25 cellular contexts compared by ENCODE assay signal in the genomic region with DNA sequence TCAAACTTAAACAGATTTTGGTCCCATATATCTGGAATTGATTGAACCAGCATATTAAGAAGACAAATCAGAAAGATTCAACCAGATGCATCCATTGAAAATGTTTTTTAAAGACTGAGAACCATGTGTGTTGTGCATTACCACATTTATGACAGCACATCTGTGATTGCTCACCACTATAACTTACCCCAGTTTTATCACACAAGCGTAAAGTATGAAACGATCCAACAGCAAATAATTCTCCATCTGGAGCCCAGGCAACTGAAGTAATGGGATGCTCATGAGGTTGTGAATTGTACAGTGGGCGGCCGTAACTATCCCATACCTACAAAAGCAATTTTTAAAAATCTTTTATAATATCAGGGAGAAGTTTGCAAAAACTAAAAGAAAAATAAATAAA.
"Had no signal": no experiment of that assay in that cellular context is flagged by ENCODE, and none has a peak within 500 bp of the region (broad histone marks: within the 10 kb centered on the region; RNA-seq: fewer than 3 reads in every experiment).

No MANE protein-coding gene starts in this region.

- H3K27me3 ChIP-seq: colonic mucosa, esophagus squamous epithelium, gastrocnemius medialis, heart right ventricle, left lung had no signal

- H3K9me3 Mint-ChIP-seq: dendritic cell treated with granulocyte-macrophage colony-stimulating factor and Interleukin-4, amounts not matched to agents 40 ng/mL and 50 ng/mL, for 4 days; effector memory CD8-positive, alpha-beta T cell; endodermal cell; naive thymus-derived CD8-positive, alpha-beta T cell had no signal

- H3K4me1 Mint-ChIP-seq: endodermal cell, mesothelial cell of epicardium had no signal

- H3K4me3 ChIP-seq: colonic mucosa, esophagus squamous epithelium, gastrocnemius medialis, heart right ventricle, left lung, lower lobe of right lung, mucosa of descending colon had no signal

- ATAC-seq: effector memory CD8-positive, alpha-beta T cell; esophagus mucosa; gastrocnemius medialis; heart right ventricle; left cardiac atrium; left lung; left ventricle myocardium superior; lower lobe of right lung; mucosa of descending colon; naive thymus-derived CD8-positive, alpha-beta T cell had no signal

- H3K27ac ChIP-seq: colonic mucosa, epithelial cell of prostate, esophagus squamous epithelium, gastrocnemius medialis, heart right ventricle, left lung, lower lobe of right lung had no signal

- H3K27me3 Mint-ChIP-seq: dendritic cell treated with granulocyte-macrophage colony-stimulating factor and Interleukin-4, amounts not matched to agents 40 ng/mL and 50 ng/mL, for 4 days; effector memory CD8-positive, alpha-beta T cell; naive B cell; naive thymus-derived CD8-positive, alpha-beta T cell had no signal

- H3K36me3 ChIP-seq: colonic mucosa, gastrocnemius medialis had no signal

- H3K27ac Mint-ChIP-seq: dendritic cell treated with granulocyte-macrophage colony-stimulating factor and Interleukin-4, amounts not matched to agents 40 ng/mL and 50 ng/mL, for 4 days; effector memory CD8-positive, alpha-beta T cell; endodermal cell; mesothelial cell of epicardium; naive B cell had no signal

- DNase-seq: colonic mucosa; cortex of kidney; effector CD8-positive, alpha-beta T cell; effector memory CD8-positive, alpha-beta T cell; endodermal cell; erythroblast; esophagus squamous epithelium; foreskin melanocyte; gastrocnemius medialis; glutamatergic neuron; head of caudate nucleus; heart right ventricle; hippocampal formation; left cardiac atrium; left lung; left ventricle myocardium superior; lower lobe of right lung; mesenchymal stem cell; mucosa of descending colon; naive B cell; naive thymus-derived CD8-positive, alpha-beta T cell had no signal

- H3K9me3 ChIP-seq: colonic mucosa, esophagus squamous epithelium, gastrocnemius medialis, heart right ventricle, left lung, lower lobe of right lung, mucosa of descending colon had no signal

- H3K4me3 Mint-ChIP-seq: dendritic cell treated with granulocyte-macrophage colony-stimulating factor and Interleukin-4, amounts not matched to agents 40 ng/mL and 50 ng/mL, for 4 days; effector memory CD8-positive, alpha-beta T cell; endodermal cell; mesothelial cell of epicardium; naive B cell; naive thymus-derived CD8-positive, alpha-beta T cell had no signal

- H3K4me1 ChIP-seq: colonic mucosa, esophagus squamous epithelium, gastrocnemius medialis, heart right ventricle, left lung, lower lobe of right lung had no signal
